27 cellular contexts compared by ENCODE assay signal in the genomic region with DNA sequence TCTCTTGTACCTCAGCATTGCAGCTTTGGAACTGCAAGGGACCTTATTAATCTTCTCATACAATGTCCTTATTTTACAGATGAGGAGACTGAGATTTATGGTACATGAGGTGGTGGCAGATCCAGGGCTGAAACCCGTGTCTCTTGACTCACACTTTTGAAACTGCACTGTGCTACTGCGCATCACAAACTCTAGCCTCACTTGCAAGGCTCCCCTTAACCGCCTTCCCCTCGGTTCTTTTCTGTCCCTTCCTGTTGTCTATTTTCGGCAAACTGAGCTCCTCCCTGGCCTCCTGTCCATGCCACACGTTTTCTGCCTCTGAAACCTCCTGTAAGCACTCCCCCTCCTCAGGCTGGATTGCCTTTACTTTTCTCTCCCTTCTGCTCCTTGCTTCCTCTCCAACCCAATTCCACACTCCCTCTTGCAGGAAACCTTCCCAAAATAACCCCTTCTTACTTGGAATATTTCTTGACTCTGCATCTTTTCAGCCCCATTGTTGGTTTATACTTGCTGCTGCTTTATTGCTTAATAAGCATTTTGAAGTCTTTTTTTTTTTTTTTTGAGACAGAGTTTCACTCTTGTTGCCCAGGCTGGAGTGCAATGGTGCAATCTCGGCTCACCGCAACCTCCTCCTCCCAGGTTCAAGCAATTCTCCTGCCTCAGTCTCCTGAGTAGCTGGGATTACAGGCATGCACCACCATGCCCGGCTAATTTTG.
"Had no signal": no experiment of that assay in that cellular context is flagged by ENCODE, and none has a peak within 500 bp of the region (broad histone marks: within the 10 kb centered on the region; RNA-seq: fewer than 3 reads in every experiment).

No MANE protein-coding gene starts in this region.

- DNase-seq: activated CD4-positive, alpha-beta memory T cell treated with anti-CD3 and anti-CD28 coated beads, Interleukin-2, amount 10 ng/mL, durations not matched to agents 7 days and 5 days; activated CD4-positive, alpha-beta T cell treated with anti-CD3 and anti-CD28 coated beads for 1 hour; activated CD4-positive, alpha-beta T cell treated with anti-CD3 and anti-CD28 coated beads, Interleukin-2, amount 10 ng/mL, durations not matched to agents 7 days and 5 days; activated CD8-positive, alpha-beta memory T cell treated with anti-CD3 and anti-CD28 coated beads, Interleukin-2, amount 50 U/mL, for 48 hours; activated gamma-delta T cell; activated naive CD4-positive, alpha-beta T cell treated with anti-CD3 and anti-CD28 coated beads, Interleukin-2, amount 10 ng/mL, durations not matched to agents 7 days and 5 days; activated naive CD8-positive, alpha-beta T cell treated with anti-CD3 and anti-CD28 coated beads, Interleukin-2, amount 10 ng/mL, durations not matched to agents 7 days and 5 days; activated T-cell treated with anti-CD3 and anti-CD28 coated beads, Interleukin-2, amount 50 U/mL, for 24 hours; dorsolateral prefrontal cortex; effector memory CD4-positive, alpha-beta T cell; erythroblast; gastrocnemius medialis; glutamatergic neuron; islet precursor cell; left ventricle myocardium inferior; mucosa of descending colon; posterior cingulate gyrus; right cardiac atrium; stimulated activated CD4-positive, alpha-beta T cell treated with anti-CD3 and anti-CD28 coated beads, Interleukin-15, amount 100 ng/mL, for 24 hours; stimulated activated CD4-positive, alpha-beta T cell treated with anti-CD3 and anti-CD28 coated beads, Interleukin-2, amount 100 ng/mL, for 24 hours; stimulated activated naive B cell treated with anti-CD40 and anti-IgM and Interleukin-4, amounts not matched to agents 10 μg/mL and 1 μg/mL and 100 μg/mL, for 72 hours had no signal

- H2AFZ ChIP-seq: hepatocyte had no signal

- H3K4me3 ChIP-seq: ascending aorta, coronary artery, dorsolateral prefrontal cortex, gastrocnemius medialis, hepatocyte, left ventricle myocardium inferior, mucosa of descending colon, tibial nerve had no signal

- H3K27ac Mint-ChIP-seq: activated CD4-positive, alpha-beta memory T cell treated with anti-CD3 and anti-CD28 coated beads, Interleukin-2, amount 10 ng/mL, durations not matched to agents 7 days and 5 days; activated CD4-positive, alpha-beta T cell treated with anti-CD3 and anti-CD28 coated beads, Interleukin-2, amount 10 ng/mL, durations not matched to agents 7 days and 5 days; activated naive CD4-positive, alpha-beta T cell treated with anti-CD3 and anti-CD28 coated beads, Interleukin-2, amount 10 ng/mL, durations not matched to agents 7 days and 5 days; activated naive CD8-positive, alpha-beta T cell treated with anti-CD3 and anti-CD28 coated beads, Interleukin-2, amount 10 ng/mL, durations not matched to agents 7 days and 5 days; activated T-cell treated with anti-CD3 and anti-CD28 coated beads, Interleukin-2, amount 50 U/mL, for 24 hours; brain; nephron; stimulated activated naive B cell treated with anti-CD40 and anti-IgM and Interleukin-4, amounts not matched to agents 10 μg/mL and 1 μg/mL and 100 μg/mL, for 72 hours had no signal

- H3K4me3 Mint-ChIP-seq: activated CD4-positive, alpha-beta memory T cell treated with anti-CD3 and anti-CD28 coated beads, Interleukin-2, amount 10 ng/mL, durations not matched to agents 7 days and 5 days; activated CD4-positive, alpha-beta T cell treated with anti-CD3 and anti-CD28 coated beads, Interleukin-2, amount 10 ng/mL, durations not matched to agents 7 days and 5 days; activated naive CD4-positive, alpha-beta T cell treated with anti-CD3 and anti-CD28 coated beads, Interleukin-2, amount 10 ng/mL, durations not matched to agents 7 days and 5 days; activated naive CD8-positive, alpha-beta T cell treated with anti-CD3 and anti-CD28 coated beads, Interleukin-2, amount 10 ng/mL, durations not matched to agents 7 days and 5 days; activated T-cell treated with anti-CD3 and anti-CD28 coated beads, Interleukin-2, amount 50 U/mL, for 24 hours; brain; nephron; stimulated activated naive B cell treated with anti-CD40 and anti-IgM and Interleukin-4, amounts not matched to agents 10 μg/mL and 1 μg/mL and 100 μg/mL, for 72 hours had no signal

- H3K9me3 ChIP-seq: ascending aorta, gastrocnemius medialis, left ventricle myocardium inferior, mucosa of descending colon, tibial nerve had no signal

- H3K9me3 Mint-ChIP-seq: activated CD4-positive, alpha-beta memory T cell treated with anti-CD3 and anti-CD28 coated beads, Interleukin-2, amount 10 ng/mL, durations not matched to agents 7 days and 5 days; activated CD4-positive, alpha-beta T cell treated with anti-CD3 and anti-CD28 coated beads, Interleukin-2, amount 10 ng/mL, durations not matched to agents 7 days and 5 days; activated naive CD4-positive, alpha-beta T cell treated with anti-CD3 and anti-CD28 coated beads, Interleukin-2, amount 10 ng/mL, durations not matched to agents 7 days and 5 days; activated naive CD8-positive, alpha-beta T cell treated with anti-CD3 and anti-CD28 coated beads, Interleukin-2, amount 10 ng/mL, durations not matched to agents 7 days and 5 days; activated T-cell treated with anti-CD3 and anti-CD28 coated beads, Interleukin-2, amount 50 U/mL, for 24 hours; brain; nephron; stimulated activated naive B cell treated with anti-CD40 and anti-IgM and Interleukin-4, amounts not matched to agents 10 μg/mL and 1 μg/mL and 100 μg/mL, for 72 hours had no signal

- ATAC-seq: gastrocnemius medialis; mucosa of descending colon; right cardiac atrium; stimulated activated naive B cell treated with anti-CD40 and anti-IgM and Interleukin-4, amounts not matched to agents 10 μg/mL and 1 μg/mL and 100 μg/mL, for 72 hours had no signal

- H3K4me1 Mint-ChIP-seq: activated CD4-positive, alpha-beta memory T cell treated with anti-CD3 and anti-CD28 coated beads, Interleukin-2, amount 10 ng/mL, durations not matched to agents 7 days and 5 days; activated CD4-positive, alpha-beta T cell treated with anti-CD3 and anti-CD28 coated beads, Interleukin-2, amount 10 ng/mL, durations not matched to agents 7 days and 5 days; activated naive CD4-positive, alpha-beta T cell treated with anti-CD3 and anti-CD28 coated beads, Interleukin-2, amount 10 ng/mL, durations not matched to agents 7 days and 5 days; activated naive CD8-positive, alpha-beta T cell treated with anti-CD3 and anti-CD28 coated beads, Interleukin-2, amount 10 ng/mL, durations not matched to agents 7 days and 5 days; brain had no signal

- H3K4me2 ChIP-seq: hepatocyte had no signal

- H3K27ac ChIP-seq: ascending aorta, coronary artery, dorsolateral prefrontal cortex, gastrocnemius medialis, left ventricle myocardium inferior, tibial nerve had no signal

- H3K36me3 Mint-ChIP-seq: activated naive CD4-positive, alpha-beta T cell treated with anti-CD3 and anti-CD28 coated beads, Interleukin-2, amount 10 ng/mL, durations not matched to agents 7 days and 5 days; activated naive CD8-positive, alpha-beta T cell treated with anti-CD3 and anti-CD28 coated beads, Interleukin-2, amount 10 ng/mL, durations not matched to agents 7 days and 5 days; brain; stimulated activated naive B cell treated with anti-CD40 and anti-IgM and Interleukin-4, amounts not matched to agents 10 μg/mL and 1 μg/mL and 100 μg/mL, for 72 hours had no signal

- H3K79me2 ChIP-seq: hepatocyte had no signal

- H3K27me3 ChIP-seq: ascending aorta had no signal

- H3K4me1 ChIP-seq: ascending aorta, gastrocnemius medialis, left ventricle myocardium inferior, tibial nerve had no signal

- H3K36me3 ChIP-seq: ascending aorta, gastrocnemius medialis, left ventricle myocardium inferior, tibial nerve had no signal
